ENCODE assay signal across 20 cellular contexts in the genomic region with DNA sequence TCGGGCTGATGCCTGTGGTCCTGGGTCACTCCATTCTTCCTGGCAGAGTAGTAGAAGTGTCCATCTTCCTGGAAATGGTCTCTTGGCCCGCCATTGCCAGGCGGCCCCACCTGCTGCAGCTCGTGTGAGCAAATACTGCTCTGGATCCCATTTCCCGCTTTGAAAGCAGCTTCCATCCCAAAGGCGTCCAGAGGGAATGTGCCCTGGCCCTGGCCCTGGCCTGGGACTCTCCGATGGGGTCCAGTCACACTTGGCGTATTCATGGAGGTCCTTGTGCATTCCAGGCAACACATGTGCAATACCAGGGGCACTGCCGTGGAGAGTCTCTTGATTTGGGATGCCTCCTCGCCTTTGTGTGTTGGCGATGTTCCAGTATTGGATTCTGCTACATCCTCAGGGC.
"Had no signal": no experiment of that assay in that cellular context is flagged by ENCODE, and none has a peak within 500 bp of the region (broad histone marks: within the 10 kb centered on the region; RNA-seq: fewer than 3 reads in every experiment).

No MANE protein-coding gene starts in this region.

- H3K27ac ChIP-seq: breast epithelium, psoas muscle, right atrium auricular region, suprapubic skin, transverse colon, uterus had no signal

- H3K36me3 ChIP-seq: uterus had no signal

- H3K4me3 ChIP-seq: psoas muscle, right atrium auricular region, suprapubic skin, transverse colon, uterus had no signal

- FAIRE-seq: endometrium, keratinocyte had no signal

- ATAC-seq: activated naive CD4-positive, alpha-beta T cell treated with anti-CD3 and anti-CD28 coated beads, Interleukin-2, amount 50 U/mL, for 72 hours; activated T-helper 17 cell treated with anti-CD3 and anti-CD28 coated beads, Interleukin-2, amount 50 U/mL, for 72 hours; left lobe of liver; natural killer cell treated with Interleukin-12 subunit alpha and Interleukin-12 subunit beta and Interleukin-15 and Interleukin-18, amount 100 ng/mL, for 72 hours; psoas muscle had no signal

- H3K27me3 ChIP-seq: breast epithelium, right atrium auricular region, suprapubic skin, transverse colon, uterus had no signal

- DNase-seq: activated CD4-positive, alpha-beta T cell treated with anti-CD3 and anti-CD28 coated beads for 1 hour; activated CD4-positive, alpha-beta T cell treated with anti-CD3 and anti-CD28 coated beads, Interleukin-2, amount 50 U/mL, for 1 hour; activated T-cell treated with anti-CD3 and anti-CD28 coated beads, Interleukin-2, amount 50 U/mL, for 24 hours; cortex of kidney; erythroblast; foreskin fibroblast; psoas muscle; stimulated activated CD4-positive, alpha-beta T cell treated with anti-CD3 and anti-CD28 coated beads, Interleukin-1b, Interleukin-23, amount 100 ng/mL, for 48 hours; T-helper 9 cell; transverse colon; uterus had no signal

- H3K4me1 ChIP-seq: breast epithelium, psoas muscle, right atrium auricular region, suprapubic skin, transverse colon, uterus had no signal
